ENCODE assay signal across 8 cellular contexts in the genomic region with DNA sequence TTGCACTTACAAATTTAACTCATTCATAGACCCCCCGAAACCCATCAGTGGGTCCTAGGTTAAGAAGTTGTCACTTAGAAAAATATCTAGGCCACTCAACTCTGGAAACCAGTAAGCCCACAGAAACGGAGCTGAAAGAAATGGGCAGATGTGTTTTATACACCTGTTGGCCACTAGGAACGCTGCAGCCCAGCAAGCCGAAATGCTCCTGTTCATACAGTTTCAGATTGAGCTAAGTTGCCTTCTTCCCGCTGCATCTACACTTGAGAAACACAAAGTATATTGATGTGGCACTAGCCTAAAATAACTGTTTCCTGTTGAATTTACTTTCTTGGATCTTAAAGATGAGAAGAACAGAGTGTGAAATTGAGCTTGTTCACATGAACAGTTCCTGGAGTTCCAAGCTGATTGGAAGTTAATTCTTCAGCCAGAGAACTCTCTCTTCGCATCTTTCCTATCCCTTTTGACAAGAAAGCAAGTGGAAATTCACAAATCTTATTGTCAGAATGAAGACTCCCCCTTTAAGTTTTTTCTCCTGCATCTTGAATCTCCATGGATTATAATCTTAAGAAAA.
DNase-seq lines count a peak whose midpoint lies in the region; ATAC-seq, FAIRE-seq and TF ChIP-seq lines count a peak whose summit lies in the region.

No MANE protein-coding gene starts in this region.

- CTCF ChIA-PET in A549 (lab: Yijun Ruan, JAX) = interaction anchor here (0.6 to 2.2 kb wide), 15 partner anchors 11 to 341 kb away, joined by 3 to 28 read pairs (median 3); partner anchors contain the start of gene RBMX2
- CTCF ChIA-PET in HEK293 (lab: Yijun Ruan, JAX) = interaction anchor here (0.6 to 4.4 kb wide), 23 partner anchors 9 to 367 kb away, joined by 3 to 62 read pairs (median 4); no protein-coding TSS in a partner anchor

- TF ChIP-seq RAD21 in A549 (conservative IDR thresholded peaks at IDR 0.05 in 1 of 2, IDR thresholded peaks at IDR 0.05 in 1 of 2) = peak; percentile 57 to 70

- no peak overlapping the region for H3K4me2 ChIP-seq in A549

- peak; percentile 98 for FAIRE-seq in A549 (lab: Jason Lieb, UNC)
- peak; percentile 72 for FAIRE-seq in islet of Langerhans (lab: Jason Lieb, UNC)

- TF ChIP-seq POLR2A in A549 (IDR thresholded peaks at IDR 0.05; ENCODE audit: low read length) (no peak), stomach (IDR thresholded peaks at IDR 0.05) (no peak)

- WGBS in A549 (ENCODE audit: missing lambda C conversion rate) = 26% methylated on average over 6 of the region's 6 CpGs
- WGBS in stomach, 5 donors = 27 to 32% (median 29%) methylated on average over 6 of the region's 6 CpGs

- H3K27me3 ChIP-seq in stomach = no peaks in the 10 kb centered on the region

- H3K36me3 ChIP-seq in HEK293 (ENCODE audit: control insufficient read depth in 2 of 2, insufficient read depth in 1 of 2, low read length in 2 of 2) (no peaks in the 10 kb centered on the region), stomach (no peaks in the 10 kb centered on the region)

- TF ChIP-seq CTCF in A549 (IDR thresholded peaks at IDR 0.05) (peak; percentile 55), HEK293 (tag by site-specific recombination; IDR thresholded peaks at IDR 0.05) (peak; percentile 39; the same call in 1 of the 2 replicates), stomach (IDR thresholded peaks at IDR 0.05) (peak in 4 of 7 experiments; percentile 36 to 61 (median 42))

- POLR2A ChIA-PET in A549 (lab: Yijun Ruan, JAX) = no interaction called here
- POLR2A ChIA-PET in HEK293 (lab: Yijun Ruan, JAX) = interaction anchor here (0.8 kb wide), 1 partner anchor 340 kb away, joined by 6 read pairs; no protein-coding TSS in a partner anchor

- H3K27ac ChIP-seq in A549 (no peak overlapping the region), HEK293 (ENCODE audit: extremely low read depth, low read depth, low read length) (no peak overlapping the region), stomach (no peak overlapping the region)

- DNase-seq in A549 (ENCODE audit: low read depth in 1 of 2, low spot score in 1 of 2) (peak; percentile 32 to 51), GM03348 (ENCODE audit: low spot score) (peak; percentile 44), NCI-H526 (lab: John Stamatoyannopoulos, UW) (peak; percentile 3 to 54), astrocyte of the hippocampus (ENCODE audit: low read depth, low spot score) (peak; percentile 49), stomach (peak; percentile 38), NCI-H2196 (lab: John Stamatoyannopoulos, UW; ENCODE audit: unreplicated experiment) (no peak)

- H3K4me1 ChIP-seq in A549 = no peaks in the 10 kb centered on the region
- H3K4me1 ChIP-seq in HEK293 (ENCODE audit: control insufficient read depth, insufficient read depth, low read length) = no peaks in the 10 kb centered on the region
- no peaks in the 10 kb centered on the region for H3K4me1 ChIP-seq in stomach

- no peak for TF ChIP-seq EP300 in A549 (IDR thresholded peaks at IDR 0.05)
- no peak for TF ChIP-seq EP300 in stomach (IDR thresholded peaks at IDR 0.05)

- intact Hi-C loops in stomach (cut with DNase I; ENCODE audit: low total_unique reads) = no loop called here

- H3K9me3 ChIP-seq in A549 (no peaks in the 10 kb centered on the region), HEK293 (ENCODE audit: control insufficient read depth, insufficient read depth, low read depth, low read length) (no peaks in the 10 kb centered on the region), stomach (no peaks in the 10 kb centered on the region)

- ATAC-seq in A549 = peak; percentile 64 to 84; a peak in 4 of 6 replicates

- H3K4me3 ChIP-seq in A549 (no peak overlapping the region), HEK293 (ENCODE audit: low read depth, low read length) (no peak overlapping the region), stomach (no peak overlapping the region)

TF ChIP-seq in A549, 52 proteins besides CTCF, POLR2A, EP300 and RAD21:
- TF ChIP-seq CHD2 (IDR thresholded peaks at IDR 0.05; ENCODE audit: low read length, partially characterized antibody) (no peak), SMC3 (IDR thresholded peaks at IDR 0.05) (0 out of 3 replicates have a peak, but pooled peaks have one; percentile 29)

TF ChIP-seq in HEK293, 187 proteins besides CTCF, POLR2A, EP300 and RAD21:
- TF ChIP-seq FEZF1 (tag by site-specific recombination; IDR thresholded peaks at IDR 0.05) = no peak
- TF ChIP-seq ZNF184 (tag by site-specific recombination; IDR thresholded peaks at IDR 0.05) = no peak
- TF ChIP-seq ZNF670 (tag by site-specific recombination; IDR thresholded peaks at IDR 0.05; ENCODE audit: low read depth) = no peak
- TF ChIP-seq SCRT2 (tag by site-specific recombination; IDR thresholded peaks at IDR 0.05) = peak; percentile 43
- TF ChIP-seq ZNF561 (tag by site-specific recombination; IDR thresholded peaks at IDR 0.05; ENCODE audit: borderline replicate concordance) = no peak
- no peak for TF ChIP-seq ZNF776 (tag by site-specific recombination; IDR thresholded peaks at IDR 0.05; ENCODE audit: borderline replicate concordance)
- no peak for TF ChIP-seq ZNF555 (tag by site-specific recombination; conservative IDR thresholded peaks at IDR 0.05)

Comparison
In these comparisons a context has a peak if more than half of its experiments do, and no peak if none do; other contexts are left out.
1. Of the 5 proteins assayed by ChIP-seq in both HEK293 and A549: peak only in HEK293: none; only in A549: none; in both: CTCF; in neither: 4.